In genomic region chr3:138935505-138935863, GRCh38 we compare ENCODE assay signal across 10 cellular contexts. TPM values are rescaled to one million over a fixed set of nuclear protein-coding genes. Genes with fewer than 3 reads are reported as not detected.
DNase-seq lines count a peak whose midpoint lies in the region; FAIRE-seq and TF ChIP-seq lines count a peak whose summit lies in the region.
"Had no signal": no experiment of that assay in that cellular context is flagged by ENCODE, and none has a peak within 500 bp of the region (broad histone marks: within the 10 kb centered on the region; RNA-seq: fewer than 3 reads in every experiment).

No MANE protein-coding gene starts in this region.

- no peaks in the 10 kb centered on the region for H3K9me3 Mint-ChIP-seq in T-helper 1 cell treated with Interleukin-12 subunit alpha and Interleukin-12 subunit beta and Interleukin-4 antibody, amounts not matched to agents 30 μg/mL and 1 μg/mL, for 36 hours

- peak overlapping the region; percentile 53; the same call in 1 of the 2 replicates for H3K9ac ChIP-seq in OCI-LY1 (ENCODE audit: low read length)
- no peak overlapping the region for H3K9ac ChIP-seq in duodenal mucosa (ENCODE audit: low read depth in 1 of 2, low read length in 2 of 2)
- H3K9ac ChIP-seq in parathyroid adenoma = no peak overlapping the region

- H3K27me3 ChIP-seq in OCI-LY1 (ENCODE audit: insufficient read depth, low read length) = no peaks in the 10 kb centered on the region
- peaks cover 51 to 57% of the 10 kb centered on the region in 2 donors for H3K27me3 ChIP-seq in duodenal mucosa (ENCODE audit: control insufficient read depth in 1 of 2, insufficient read depth in 2 of 2, low read length in 2 of 2)
- no peaks in the 10 kb centered on the region for H3K27me3 ChIP-seq in parathyroid adenoma (ENCODE audit: control insufficient read depth, insufficient read depth, low read length)
- H3K27me3 ChIP-seq in small intestine (ENCODE audit: control insufficient read depth in 2 of 2, insufficient read depth in 2 of 2, low read length in 2 of 2) = peaks cover 3 to 36% of the 10 kb centered on the region in 2 donors

- H4K20me1 ChIP-seq in OCI-LY1 (ENCODE audit: insufficient read depth, low read length) = no peaks in the 10 kb centered on the region

- H3K27ac ChIP-seq in OCI-LY1 (ENCODE audit: low read depth, low read length, poor library complexity, severe bottlenecking) (no peak overlapping the region), duodenal mucosa (ENCODE audit: low read depth, low read length) (no peak overlapping the region), parathyroid adenoma (peak overlapping the region; percentile 95), small intestine (ENCODE audit: low read depth in 1 of 2, low read length in 1 of 2) (no peak overlapping the region)

- H3K79me2 ChIP-seq in OCI-LY1 (ENCODE audit: insufficient read depth, low read length) (no peaks in the 10 kb centered on the region), parathyroid adenoma (peaks cover 49% of the 10 kb centered on the region)

- no peak for TF ChIP-seq CTCF in OCI-LY1 (IDR thresholded peaks at IDR 0.05; ENCODE audit: low read length)
- TF ChIP-seq CTCF in parathyroid adenoma (IDR thresholded peaks at IDR 0.05) = no peak

- peak overlapping the region; percentile 66 for H3K4me3 ChIP-seq in OCI-LY1 (ENCODE audit: low read depth, low read length, poor library complexity, severe bottlenecking)
- H3K4me3 ChIP-seq in duodenal mucosa (ENCODE audit: low read depth in 1 of 2, low read length in 2 of 2) = peak overlapping the region; percentile 61 to 63
- peak overlapping the region; percentile 78 for H3K4me3 ChIP-seq in parathyroid adenoma (ENCODE audit: low read depth, low read length)
- H3K4me3 ChIP-seq in small intestine (ENCODE audit: low read depth in 1 of 2, low read length in 2 of 2) = peak overlapping the region in 1 of 2 donors; percentile 2

- H3K4me1 Mint-ChIP-seq in T-helper 1 cell treated with Interleukin-12 subunit alpha and Interleukin-12 subunit beta and Interleukin-4 antibody, amounts not matched to agents 30 μg/mL and 1 μg/mL, for 36 hours (ENCODE audit: low read depth) = peaks cover 4% of the 10 kb centered on the region

- H3K9me2 ChIP-seq in OCI-LY1 (ENCODE audit: low read depth, low read length) = no peaks in the 10 kb centered on the region

- DNase-seq in T-helper 1 cell (no peak), small intestine (no peak), erythroblast (lab: John Stamatoyannopoulos, UW) (no peak), DMS53 (lab: John Stamatoyannopoulos, UW) (no peak)

- no peaks in the 10 kb centered on the region for H3F3A ChIP-seq in OCI-LY1 (ENCODE audit: insufficient read depth, low read length)

- no peak for TF ChIP-seq POLR2A in erythroblast (IDR thresholded peaks at IDR 0.05; ENCODE audit: low read length)

- H3K4me3 Mint-ChIP-seq in T-helper 1 cell treated with Interleukin-12 subunit alpha and Interleukin-12 subunit beta and Interleukin-4 antibody, amounts not matched to agents 30 μg/mL and 1 μg/mL, for 36 hours = peak overlapping the region; percentile 57

- H3K4me2 ChIP-seq in OCI-LY1 (ENCODE audit: low read length) (peak overlapping the region; percentile 90), parathyroid adenoma (ENCODE audit: low read length) (peak overlapping the region; percentile 72)

- no peaks in the 10 kb centered on the region for H3K36me3 Mint-ChIP-seq in T-helper 1 cell treated with Interleukin-12 subunit alpha and Interleukin-12 subunit beta and Interleukin-4 antibody, amounts not matched to agents 30 μg/mL and 1 μg/mL, for 36 hours (ENCODE audit: low read depth)

- H2AFZ ChIP-seq in OCI-LY1 (ENCODE audit: low read length) (peak overlapping the region; percentile 87), parathyroid adenoma (peak overlapping the region; percentile 81)

- H3K9me3 ChIP-seq in OCI-LY1 (ENCODE audit: low read length) (no peaks in the 10 kb centered on the region), duodenal mucosa (ENCODE audit: control insufficient read depth in 1 of 2, low read length in 2 of 2) (no peaks in the 10 kb centered on the region), parathyroid adenoma (ENCODE audit: control insufficient read depth, low read length) (no peaks in the 10 kb centered on the region), small intestine (ENCODE audit: control insufficient read depth, low read depth) (no peaks in the 10 kb centered on the region)

- WGBS in small intestine, 3 donors = 57 to 65% (median 63%) methylated on average over 7 of the region's 7 CpGs

- H3K36me3 ChIP-seq in OCI-LY1 (ENCODE audit: insufficient read depth, low read length) (no peaks in the 10 kb centered on the region), duodenal mucosa (ENCODE audit: control insufficient read depth in 1 of 2, insufficient read depth in 2 of 2, low read length in 2 of 2) (no peaks in the 10 kb centered on the region), parathyroid adenoma (ENCODE audit: control insufficient read depth, insufficient read depth, low read length) (no peaks in the 10 kb centered on the region), small intestine (ENCODE audit: control insufficient read depth in 2 of 2, insufficient read depth in 2 of 2, low read length in 2 of 2) (no peaks in the 10 kb centered on the region)

- no peak overlapping the region for H3K27ac Mint-ChIP-seq in T-helper 1 cell treated with Interleukin-12 subunit alpha and Interleukin-12 subunit beta and Interleukin-4 antibody, amounts not matched to agents 30 μg/mL and 1 μg/mL, for 36 hours

- peaks cover 77% of the 10 kb centered on the region for H3K27me3 Mint-ChIP-seq in T-helper 1 cell treated with Interleukin-12 subunit alpha and Interleukin-12 subunit beta and Interleukin-4 antibody, amounts not matched to agents 30 μg/mL and 1 μg/mL, for 36 hours (ENCODE audit: low read depth)

- FAIRE-seq in small intestine (lab: Jason Lieb, UNC) = no peak
- FAIRE-seq: A204.1, bronchial epithelial cell had no signal

- H3K4me1 ChIP-seq in OCI-LY1 (ENCODE audit: insufficient read depth, low read length, severe bottlenecking) (peaks cover 8% of the 10 kb centered on the region), duodenal mucosa (ENCODE audit: control insufficient read depth in 1 of 2, insufficient read depth in 2 of 2, low read length in 2 of 2) (peaks cover 15 to 29% of the 10 kb centered on the region in 2 donors), parathyroid adenoma (peaks cover 49% of the 10 kb centered on the region), small intestine (ENCODE audit: control insufficient read depth in 2 of 2, insufficient read depth in 1 of 2, low read depth in 1 of 2, low read length in 1 of 2) (no peaks in the 10 kb centered on the region)

RNA-seq across cellular contexts. Expression of gene FOXL2, which starts 11.5 kb away (rescaled TPM):
- polyA plus RNA-seq in small intestine = not detected

RNA-seq across cellular contexts. Expression of gene FOXL2NB, which starts 11.5 kb away (rescaled TPM):
- polyA plus RNA-seq in small intestine = not detected
